In genomic region chrX:46820391-46821100, GRCh38 we compare ENCODE assay signal across 22 cellular contexts.
"Had no signal": no experiment of that assay in that cellular context is flagged by ENCODE, and none has a peak within 500 bp of the region (broad histone marks: within the 10 kb centered on the region; RNA-seq: fewer than 3 reads in every experiment).

No MANE protein-coding gene starts in this region.

- H3K4me3 ChIP-seq: esophagus muscularis mucosa, gastroesophageal sphincter, left ventricle myocardium inferior, lower lobe of right lung, pancreas, uterus had no signal

- H3K4me1 ChIP-seq: esophagus muscularis mucosa, gastroesophageal sphincter, left ventricle myocardium inferior, lower lobe of right lung, pancreas, uterus had no signal

- H3K27me3 ChIP-seq: gastroesophageal sphincter, pancreas, uterus had no signal

- ATAC-seq: effector memory CD8-positive, alpha-beta T cell; gastroesophageal sphincter; left cardiac atrium; lower lobe of right lung; pancreas; right cardiac atrium had no signal

- H3K27me3 Mint-ChIP-seq: dendritic cell treated with granulocyte-macrophage colony-stimulating factor and Interleukin-4, amounts not matched to agents 40 ng/mL and 50 ng/mL, for 4 days; effector memory CD8-positive, alpha-beta T cell; naive B cell; progenitor cell of endocrine pancreas; type B pancreatic cell had no signal

- H3K27ac Mint-ChIP-seq: dendritic cell treated with granulocyte-macrophage colony-stimulating factor and Interleukin-4, amounts not matched to agents 40 ng/mL and 50 ng/mL, for 4 days; effector memory CD8-positive, alpha-beta T cell; naive B cell; nephron; progenitor cell of endocrine pancreas; type B pancreatic cell had no signal

- H3K36me3 Mint-ChIP-seq: type B pancreatic cell had no signal

- H3K36me3 ChIP-seq: esophagus muscularis mucosa, gastroesophageal sphincter, left ventricle myocardium inferior, lower lobe of right lung, pancreas, uterus had no signal

- H3K4me3 Mint-ChIP-seq: dendritic cell treated with granulocyte-macrophage colony-stimulating factor and Interleukin-4, amounts not matched to agents 40 ng/mL and 50 ng/mL, for 4 days; effector memory CD8-positive, alpha-beta T cell; naive B cell; nephron; type B pancreatic cell had no signal

- H3K27ac ChIP-seq: esophagus muscularis mucosa, gastroesophageal sphincter, left ventricle myocardium inferior, lower lobe of right lung, pancreas, uterus had no signal

- H3K9me3 ChIP-seq: gastroesophageal sphincter, left ventricle myocardium inferior, lower lobe of right lung, pancreas, uterus had no signal

- DNase-seq: effector memory CD8-positive, alpha-beta T cell; glutamatergic neuron; kidney; left cardiac atrium; left ventricle myocardium inferior; lower lobe of right lung; mesendoderm; naive B cell; occipital lobe; pancreas; right cardiac atrium; small intestine; stimulated activated CD4-positive, alpha-beta T cell treated with anti-CD3 and anti-CD28 coated beads, Interleukin-12 subunit alpha, Interleukin-12 subunit beta, amount 100 ng/mL, for 4 hours; stimulated activated CD4-positive, alpha-beta T cell treated with anti-CD3 and anti-CD28 coated beads, Interleukin-2, amount 100 ng/mL, for 48 hours; stimulated activated naive CD4-positive, alpha-beta T cell treated with Interleukin-2 at 50 U/mL for 16 hours; uterus had no signal

- H3K9me3 Mint-ChIP-seq: effector memory CD8-positive, alpha-beta T cell; type B pancreatic cell had no signal

- H3K4me1 Mint-ChIP-seq: naive B cell, nephron had no signal
